12 cellular contexts compared by ENCODE assay signal in the genomic region with DNA sequence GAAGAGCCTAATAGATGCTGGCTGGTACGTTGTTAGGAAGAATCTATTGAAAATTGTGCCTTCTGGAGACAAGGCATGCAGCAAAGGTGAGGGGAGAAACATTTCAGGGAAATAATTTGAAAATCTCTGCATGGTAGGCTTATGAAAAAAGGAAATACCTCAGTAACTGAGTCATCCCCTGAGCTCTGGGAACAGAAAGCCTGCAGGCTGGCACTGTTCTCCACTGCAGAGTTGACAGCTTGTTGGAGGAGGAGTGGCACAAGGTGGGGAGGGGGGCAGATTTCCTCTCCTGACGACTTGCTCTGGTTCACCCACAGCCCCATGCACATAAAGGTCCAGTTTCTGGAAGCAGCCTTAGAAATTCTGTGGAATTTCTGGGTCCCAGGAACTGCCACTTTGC.
DNase-seq lines count a peak whose midpoint lies in the region; ATAC-seq lines count a peak whose summit lies in the region.
"Had no signal": no experiment of that assay in that cellular context is flagged by ENCODE, and none has a peak within 500 bp of the region (broad histone marks: within the 10 kb centered on the region; RNA-seq: fewer than 3 reads in every experiment).

No MANE protein-coding gene starts in this region.

- H4K8ac ChIP-seq in mesendoderm (ENCODE audit: low read depth, low read length), result no peak overlapping the region

- no peak overlapping the region for H2AK5ac ChIP-seq in mesendoderm (ENCODE audit: low read length)

- no peak overlapping the region for H3K4me2 ChIP-seq in mesendoderm (ENCODE audit: low read length)

- H3K9ac ChIP-seq in mesendoderm (ENCODE audit: low read length), result no peak overlapping the region

- H3K27ac ChIP-seq in mesendoderm (ENCODE audit: low read depth, low read length), result no peak overlapping the region
- H3K27ac ChIP-seq: ovary had no signal

- H3K79me1 ChIP-seq in mesendoderm (ENCODE audit: low read length), result no peaks in the 10 kb centered on the region

- no peak overlapping the region for H4K5ac ChIP-seq in mesendoderm (ENCODE audit: low read length)

- ATAC-seq in left colon (no peak), HG03378 (IDR thresholded peaks at IDR 0.05; ENCODE audit: unreplicated experiment) (no peak)

- H3K27me3 ChIP-seq in mesendoderm (ENCODE audit: insufficient read depth, low read length, poor library complexity), result no peaks in the 10 kb centered on the region
- H3K27me3 ChIP-seq: ovary had no signal

- no peak overlapping the region for H3K18ac ChIP-seq in mesendoderm (ENCODE audit: low read length)

- no CpG with 5 or more reads among the region's 2 CpGs for WGBS in mesendoderm (ENCODE audit: extremely low coverage, insufficient coverage, low lambda C conversion rate)

- H3K4me1 ChIP-seq in mesendoderm (ENCODE audit: control insufficient read depth, low read depth, low read length), result peaks cover 7% of the 10 kb centered on the region

- H2BK5ac ChIP-seq in mesendoderm (ENCODE audit: low read length), result no peak overlapping the region

- no peak overlapping the region for H3K56ac ChIP-seq in mesendoderm (ENCODE audit: low read length)

- no peak overlapping the region for H3K4me3 ChIP-seq in mesendoderm (ENCODE audit: low read length)
- H3K4me3 ChIP-seq: ovary had no signal

- no peak overlapping the region for H3K23ac ChIP-seq in mesendoderm (ENCODE audit: low read length)

- H3K4ac ChIP-seq in mesendoderm (ENCODE audit: low read depth, low read length), result no peak overlapping the region

- H2BK15ac ChIP-seq in mesendoderm (replicated peaks; ENCODE audit: low read depth), result no peak overlapping the region

- intact Hi-C loops in left colon (cut with DNase I, micrococcal nuclease), result no loop called here

- no peak overlapping the region for H2BK120ac ChIP-seq in mesendoderm (ENCODE audit: low read depth, low read length)

- no peaks in the 10 kb centered on the region for H3K79me2 ChIP-seq in mesendoderm (ENCODE audit: control insufficient read depth, insufficient read depth, low read length)

- DNase-seq in AG08396 (ENCODE audit: low spot score), result peak; percentile 62
- DNase-seq in NCI-H226, result peak; percentile 80
- peak; percentile 56 for DNase-seq in dedifferentiated amniotic fluid mesenchymal stem cell (ENCODE audit: extremely low spot score)
- peak; percentile 81 for DNase-seq in mesendoderm
- DNase-seq in left colon, result no peak
- DNase-seq in NCI-H2196 (lab: John Stamatoyannopoulos, UW; ENCODE audit: unreplicated experiment), result no peak
- DNase-seq in HuH-7.5 (ENCODE audit: low spot score), result no peak
- DNase-seq: CD4-positive, alpha-beta T cell; NCI-H2107; ovary; SHP77 treated with DMSO at 0.1 percent for 48 hours had no signal

- no peaks in the 10 kb centered on the region for H3K36me3 ChIP-seq in mesendoderm (ENCODE audit: control insufficient read depth, insufficient read depth, low read length)
- H3K36me3 ChIP-seq: ovary had no signal

Comparison
In these comparisons a context has a peak if more than half of its experiments do, and no peak if none do; other contexts are left out.
1. DNase-seq: peak in AG08396 (single experiment), NCI-H226 (single experiment), dedifferentiated amniotic fluid mesenchymal stem cell (single experiment) and mesendoderm (single experiment); none in left colon (0 of 2), NCI-H2196 (single experiment) and HuH-7.5 (single experiment).